24 cellular contexts compared by ENCODE assay signal in the genomic region with DNA sequence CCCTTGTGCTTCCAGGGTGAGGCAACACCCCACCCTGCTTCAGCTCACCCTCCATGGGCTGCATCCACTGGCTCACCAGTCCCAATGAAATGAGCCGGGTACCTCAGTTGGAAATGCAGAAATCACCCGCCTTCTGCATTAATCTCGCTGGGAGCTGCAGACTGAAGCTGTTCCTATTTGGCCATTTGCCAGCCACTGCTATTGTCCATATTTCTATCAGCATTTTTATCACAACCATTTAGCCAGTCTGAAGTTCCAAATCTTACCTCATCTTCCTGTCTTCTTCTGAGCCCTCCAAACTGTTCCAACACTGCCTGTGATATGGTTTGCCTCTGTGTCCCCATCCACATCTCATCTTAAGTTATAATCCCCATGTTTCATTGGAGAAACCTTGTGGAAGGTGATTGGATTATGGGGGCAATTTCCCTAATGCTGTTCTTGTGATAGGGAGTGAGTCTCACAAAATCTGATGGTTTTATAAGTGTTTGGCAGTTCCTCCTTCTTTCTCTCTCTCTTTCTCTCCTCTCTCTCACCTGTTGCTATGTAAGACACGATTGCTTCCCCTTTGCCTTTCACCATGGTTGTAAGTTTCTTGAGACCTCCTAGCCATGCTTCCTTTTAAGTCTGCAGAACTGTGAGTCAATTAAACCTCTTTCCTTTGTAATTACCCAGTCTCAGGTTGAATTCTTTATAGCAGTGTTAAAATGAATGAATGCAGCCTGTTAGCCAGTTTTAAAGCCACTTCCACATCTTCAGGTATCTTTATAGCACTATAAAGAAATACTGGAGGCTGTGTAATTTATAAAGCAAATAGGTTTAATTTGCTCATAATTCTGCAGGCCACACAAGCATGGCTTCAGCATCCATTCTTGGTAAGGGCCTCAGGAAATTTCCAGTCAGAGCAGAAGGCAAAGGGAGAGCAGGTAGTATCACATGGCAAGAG.
DNase-seq lines count a peak whose midpoint lies in the region; ATAC-seq and TF ChIP-seq lines count a peak whose summit lies in the region.
"Had no signal": no experiment of that assay in that cellular context is flagged by ENCODE, and none has a peak within 500 bp of the region (broad histone marks: within the 10 kb centered on the region; RNA-seq: fewer than 3 reads in every experiment).

No MANE protein-coding gene starts in this region.

- no peaks in the 10 kb centered on the region for H3K9me3 Mint-ChIP-seq in activated CD4-positive, alpha-beta T cell treated with anti-CD3 and anti-CD28 coated beads, Interleukin-2, amount 10 ng/mL, durations not matched to agents 24 days and 14 days

- peaks cover 7% of the 10 kb centered on the region for H3K27me3 Mint-ChIP-seq in activated CD4-positive, alpha-beta T cell treated with anti-CD3 and anti-CD28 coated beads, Interleukin-2, amount 10 ng/mL, durations not matched to agents 24 days and 14 days

- no peak overlapping the region for H3K14ac ChIP-seq in neuronal stem cell (ENCODE audit: low read length)

- H3K36me3 Mint-ChIP-seq in activated CD4-positive, alpha-beta T cell treated with anti-CD3 and anti-CD28 coated beads, Interleukin-2, amount 10 ng/mL, durations not matched to agents 24 days and 14 days (ENCODE audit: low read depth): no peaks in the 10 kb centered on the region

- no peaks in the 10 kb centered on the region for H3K4me1 ChIP-seq in neuronal stem cell (ENCODE audit: control insufficient read depth in 2 of 2, insufficient read depth in 1 of 2, low read depth in 1 of 2, low read length in 2 of 2)
- no peaks in the 10 kb centered on the region for H3K4me1 ChIP-seq in gastroesophageal sphincter
- H3K4me1 ChIP-seq: A549; BLaER1 treated with 17β-estradiol and CSF1 and Interleukin-3, amounts not matched to agents 10 nM and 100 nM; HAP-1; SJSA1 had no signal

- WGBS in neuronal stem cell (ENCODE audit: extremely low coverage in 2 of 2, insufficient read length in 2 of 2, insufficient replicate concordance in 1 of 2), 2 donors: no CpG with 5 or more reads among the region's 4 CpGs
- WGBS in gastroesophageal sphincter (ENCODE audit: low coverage in 1 of 2), 2 donors: 51 to 78% methylated on average over 4 of the region's 4 CpGs

- no peak overlapping the region for H3K4me3 ChIP-seq in neuronal stem cell (ENCODE audit: low read length in 2 of 2)
- no peak overlapping the region for H3K4me3 ChIP-seq in gastroesophageal sphincter
- H3K4me3 ChIP-seq: A549; BLaER1 treated with 17β-estradiol and CSF1 and Interleukin-3, amounts not matched to agents 10 nM and 100 nM; HAP-1; MG63; PC-9; SJSA1 had no signal

- no peak overlapping the region for H3K4ac ChIP-seq in neuronal stem cell (ENCODE audit: low read length)

- H2BK15ac ChIP-seq in neuronal stem cell (ENCODE audit: low read length): no peak overlapping the region

- peaks cover 0 to 4% (median 0%) of the 10 kb centered on the region in 3 experiments for H3K27me3 ChIP-seq in neuronal stem cell (ENCODE audit: control insufficient read depth in 3 of 3, insufficient read depth in 3 of 3, low read depth in 1 of 3, low read length in 3 of 3)
- H3K27me3 ChIP-seq in gastroesophageal sphincter: peaks cover 16% of the 10 kb centered on the region
- H3K27me3 ChIP-seq: BLaER1 treated with 17β-estradiol and CSF1 and Interleukin-3, amounts not matched to agents 10 nM and 100 nM had no signal

- no peak overlapping the region for H3K4me3 Mint-ChIP-seq in activated CD4-positive, alpha-beta T cell treated with anti-CD3 and anti-CD28 coated beads, Interleukin-2, amount 10 ng/mL, durations not matched to agents 24 days and 14 days
- H3K4me3 Mint-ChIP-seq: CD4-positive, alpha-beta T cell had no signal

- H3K18ac ChIP-seq in neuronal stem cell (ENCODE audit: low read length): no peak overlapping the region

- no peak overlapping the region for H3K23ac ChIP-seq in neuronal stem cell (ENCODE audit: low read depth, low read length, poor library complexity)

- H2AK5ac ChIP-seq in neuronal stem cell (ENCODE audit: low read depth, low read length): no peak overlapping the region

- TF ChIP-seq EP300 in gastroesophageal sphincter (IDR thresholded peaks at IDR 0.05): no peak

- no peak overlapping the region for H4K8ac ChIP-seq in neuronal stem cell (ENCODE audit: low read depth, low read length)

- H3K79me1 ChIP-seq in neuronal stem cell (ENCODE audit: low read depth, low read length): no peaks in the 10 kb centered on the region

- DNase-seq in activated CD4-positive, alpha-beta T cell treated with anti-CD3 and anti-CD28 coated beads, Interleukin-2, amount 10 ng/mL, durations not matched to agents 24 days and 14 days: peak; percentile 19
- DNase-seq in activated CD4-positive, alpha-beta T cell treated with anti-CD3 and anti-CD28 coated beads, Interleukin-2, amount 50 U/mL, for 48 hours: no peak
- DNase-seq in RPMI8226: peak; percentile 35
- DNase-seq in dermis blood vessel endothelial cell: peak; percentile 33
- no peak for DNase-seq in neuronal stem cell (ENCODE audit: low spot score)
- DNase-seq: AML-193; CD4-positive, alpha-beta T cell; DMS53; GOT3; KBM-7; MG63; NCI-H1417 treated with DMSO at 0.1 percent for 48 hours; NCI-H1694 treated with DMSO at 0.1 percent for 48 hours; NCI-H2081 treated with DMSO at 0.1 percent for 48 hours; NCI-H69; NK-92 treated with Interleukin-12 subunit alpha and Interleukin-12 subunit beta, amount 100 ng/mL, for 24 hours; PC-9; Right ventricle myocardium superior had no signal

- no peak for TF ChIP-seq POLR2A in gastroesophageal sphincter (IDR thresholded peaks at IDR 0.05)

- no peak overlapping the region for H3K9ac ChIP-seq in neuronal stem cell (ENCODE audit: low read depth, low read length, poor library complexity)
- H3K9ac ChIP-seq: BLaER1 treated with 17β-estradiol and CSF1 and Interleukin-3, amounts not matched to agents 10 nM and 100 nM had no signal

- H4K91ac ChIP-seq in neuronal stem cell (ENCODE audit: low read depth, low read length, poor library complexity): no peak overlapping the region

- peaks cover 2% of the 10 kb centered on the region for H3K4me1 Mint-ChIP-seq in activated CD4-positive, alpha-beta T cell treated with anti-CD3 and anti-CD28 coated beads, Interleukin-2, amount 10 ng/mL, durations not matched to agents 24 days and 14 days

- ATAC-seq in gastroesophageal sphincter: no peak
- ATAC-seq in GM18858 (IDR thresholded peaks at IDR 0.05; ENCODE audit: unreplicated experiment): no peak
- ATAC-seq: A549 had no signal

- H2BK120ac ChIP-seq in neuronal stem cell (ENCODE audit: low read depth, low read length): no peak overlapping the region

- H2BK12ac ChIP-seq in neuronal stem cell (ENCODE audit: low read length): no peak overlapping the region

- H3K27ac Mint-ChIP-seq in activated CD4-positive, alpha-beta T cell treated with anti-CD3 and anti-CD28 coated beads, Interleukin-2, amount 10 ng/mL, durations not matched to agents 24 days and 14 days: no peak overlapping the region
- H3K27ac Mint-ChIP-seq: CD4-positive, alpha-beta T cell had no signal

- intact Hi-C loops in activated CD4-positive, alpha-beta T cell treated with anti-CD3 and anti-CD28 coated beads, Interleukin-2, amount 10 ng/mL, durations not matched to agents 24 days and 14 days (cut with micrococcal nuclease): no loop called here

- H3K9me3 ChIP-seq in neuronal stem cell (replicated peaks in 1 of 2; ENCODE audit: control insufficient read depth in 2 of 2, insufficient read depth in 1 of 2, low read depth in 1 of 2, low read length in 2 of 2): no peaks in the 10 kb centered on the region
- H3K9me3 ChIP-seq in gastroesophageal sphincter: peaks cover 0 to 4% (median 0%) of the 10 kb centered on the region in 3 donors
- H3K9me3 ChIP-seq: A549, HAP-1, MG63, SJSA1 had no signal

- no peak overlapping the region for H2BK5ac ChIP-seq in neuronal stem cell (ENCODE audit: low read length)

- no peak for TF ChIP-seq CTCF in gastroesophageal sphincter (IDR thresholded peaks at IDR 0.05)

- no peak overlapping the region for H3K4me2 ChIP-seq in neuronal stem cell (ENCODE audit: insufficient read depth, low read length, poor library complexity, severe bottlenecking)
- H3K4me2 ChIP-seq: A549; BLaER1 treated with 17β-estradiol and CSF1 and Interleukin-3, amounts not matched to agents 10 nM and 100 nM; PC-9 had no signal

- H3K27ac ChIP-seq in neuronal stem cell (replicated peaks; ENCODE audit: low read length) (no peak overlapping the region), gastroesophageal sphincter (no peak overlapping the region)
- H3K27ac ChIP-seq: A549; BLaER1 treated with 17β-estradiol and CSF1 and Interleukin-3, amounts not matched to agents 10 nM and 100 nM; PC-9; SJSA1 had no signal

- H3K36me3 ChIP-seq in neuronal stem cell (replicated peaks in 1 of 2; ENCODE audit: control insufficient read depth in 2 of 2, insufficient read depth in 2 of 2, low read length in 2 of 2): no peaks in the 10 kb centered on the region
- no peaks in the 10 kb centered on the region for H3K36me3 ChIP-seq in gastroesophageal sphincter
- H3K36me3 ChIP-seq: BLaER1 treated with 17β-estradiol and CSF1 and Interleukin-3, amounts not matched to agents 10 nM and 100 nM; HAP-1; MG63; SJSA1 had no signal

- H2AFZ ChIP-seq in neuronal stem cell (ENCODE audit: low read length): no peak overlapping the region
- H2AFZ ChIP-seq: PC-9 had no signal

Comparison
In these comparisons a context has a peak if more than half of its experiments do, and no peak if none do; other contexts are left out.
1. DNase-seq: peak in activated CD4-positive, alpha-beta T cell treated with anti-CD3 and anti-CD28 coated beads, Interleukin-2, amount 10 ng/mL, durations not matched to agents 24 days and 14 days (single experiment), RPMI8226 (single experiment) and dermis blood vessel endothelial cell (single experiment); none in activated CD4-positive, alpha-beta T cell treated with anti-CD3 and anti-CD28 coated beads, Interleukin-2, amount 50 U/mL, for 48 hours (0 of 2) and neuronal stem cell (single experiment).